Comparison of ENCODE assay signal across 10 cellular contexts in the genomic region with DNA sequence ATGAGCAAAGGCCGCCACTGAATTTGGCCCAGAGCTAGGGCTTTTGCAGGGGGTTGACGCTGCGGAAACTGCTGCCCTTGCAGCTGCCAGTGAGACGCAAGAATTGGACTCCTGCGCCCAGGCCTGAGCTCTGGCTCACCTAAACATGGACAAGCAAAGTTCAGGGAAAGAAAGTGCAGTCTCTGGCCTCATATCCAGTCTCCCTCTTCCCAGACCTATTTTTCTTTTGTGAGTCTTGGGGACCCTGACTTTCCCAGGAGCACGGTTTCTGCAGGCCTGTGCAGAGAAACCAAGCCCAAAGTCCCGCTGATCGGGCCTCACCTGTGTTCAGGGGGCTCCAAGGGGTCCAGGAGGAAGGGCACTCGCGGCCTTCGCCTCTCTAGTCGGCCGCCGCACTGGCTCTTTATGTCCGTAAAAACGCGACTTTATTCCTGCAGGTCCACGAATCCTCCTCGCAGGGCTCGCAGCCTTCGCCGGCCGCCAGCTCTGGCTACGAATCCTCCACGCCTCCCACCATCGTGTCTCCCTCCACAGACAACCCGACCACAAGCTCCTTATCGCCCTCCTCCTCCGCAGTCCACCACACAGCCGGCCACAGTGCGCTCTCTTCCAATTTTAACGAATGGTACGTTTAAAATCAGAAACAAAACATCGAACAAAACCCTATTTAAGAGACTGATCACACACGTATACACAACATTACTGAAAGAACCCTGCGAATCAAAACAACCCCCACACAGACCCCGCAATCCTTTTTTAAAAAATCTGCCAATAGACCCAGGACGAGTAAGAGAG. TPM values are rescaled to one million over a fixed set of nuclear protein-coding genes. Genes with fewer than 3 reads are reported as not detected.
A peak's percentile ranks its signal among the peaks of the same experiment; 100 is the strongest.
DNase-seq lines count a peak whose midpoint lies in the region; ATAC-seq and TF ChIP-seq lines count a peak whose summit lies in the region.
"Had no signal": no experiment of that assay in that cellular context is flagged by ENCODE, and none has a peak within 500 bp of the region (broad histone marks: within the 10 kb centered on the region; RNA-seq: fewer than 3 reads in every experiment).

No MANE protein-coding gene starts in this region.

- H3K27me3 ChIP-seq in esophagus muscularis mucosa (peaks cover 9 to 100% (median 90%) of the 10 kb centered on the region in 4 donors), ovary (peaks cover 4% of the 10 kb centered on the region)

- no peak for TF ChIP-seq CTCF in WTC11 (IDR thresholded peaks at IDR 0.05)
- TF ChIP-seq CTCF in esophagus muscularis mucosa (IDR thresholded peaks at IDR 0.05), result no peak
- no peak for TF ChIP-seq CTCF in ovary (IDR thresholded peaks at IDR 0.05)

- H3K4me1 ChIP-seq in esophagus muscularis mucosa, result peaks cover 30 to 56% (median 45%) of the 10 kb centered on the region in 4 donors
- peaks cover 13% of the 10 kb centered on the region for H3K4me1 ChIP-seq in ovary (ENCODE audit: insufficient read depth)

- intact Hi-C loops in esophagus muscularis mucosa (cut with DNase I) (loop anchor here (5.0 kb wide), 1 partner anchor 36 kb away; no protein-coding TSS in a partner anchor), ovary (cut with DNase I) (no loop called here)

- peak overlapping the region; percentile 62; the same call in 1 of the 2 replicates for H3K4me3 ChIP-seq in GM08714 (ENCODE audit: low read length)
- H3K4me3 ChIP-seq in esophagus muscularis mucosa, result peak overlapping the region; percentile 4 to 43 (median 31)
- peak overlapping the region; percentile 16 for H3K4me3 ChIP-seq in ovary

- H3K27me3 Mint-ChIP-seq in WTC11 (ENCODE audit: low read depth), result peaks cover 99% of the 10 kb centered on the region

- no peaks in the 10 kb centered on the region for H3K9me3 Mint-ChIP-seq in WTC11

- TF ChIP-seq EP300 in esophagus muscularis mucosa (IDR thresholded peaks at IDR 0.05) (no peak), ovary (IDR thresholded peaks at IDR 0.05) (no peak)

- TF ChIP-seq POLR2A in esophagus muscularis mucosa (IDR thresholded peaks at IDR 0.05; ENCODE audit: low read depth) (no peak), ovary (IDR thresholded peaks at IDR 0.05) (no peak)

- ATAC-seq in WTC11, result peak; percentile 1; the same call in 1 of the 2 replicates
- no peak for ATAC-seq in GM19452 (IDR thresholded peaks at IDR 0.05; ENCODE audit: unreplicated experiment)
- ATAC-seq in GM18502 (IDR thresholded peaks at IDR 0.05; ENCODE audit: poor library complexity, unreplicated experiment), result no peak
- no peak for ATAC-seq in HG03139 (IDR thresholded peaks at IDR 0.05; ENCODE audit: unreplicated experiment)
- ATAC-seq: left lobe of liver had no signal

- H3K4me3 Mint-ChIP-seq in WTC11, result peak overlapping the region; percentile 73

- peaks cover 3% of the 10 kb centered on the region; the same call in 1 of the 2 replicates for H3K36me3 Mint-ChIP-seq in WTC11

- H3K36me3 ChIP-seq in esophagus muscularis mucosa (no peaks in the 10 kb centered on the region), ovary (no peaks in the 10 kb centered on the region)

- POLR2A ChIA-PET in WTC11 (lab: Charles Lee), result interaction anchor here (1.0 to 1.8 kb wide), 5 partner anchors 10 to 35 kb away, joined by 3 to 23 read pairs (median 4); no protein-coding TSS in a partner anchor

- DNase-seq in WTC11 (ENCODE audit: low spot score), result peak; percentile 26
- DNase-seq in esophagus muscularis mucosa (ENCODE audit: extremely low spot score), result no peak
- DNase-seq in ovary, result no peak
- DNase-seq in activated CD4-positive, CD25-positive, alpha-beta regulatory T cell (lab: John Stamatoyannopoulos, UW), result no peak
- DNase-seq: NCI-H2171 had no signal

- peaks cover 76% of the 10 kb centered on the region for H3K4me1 Mint-ChIP-seq in WTC11

- H3K27ac Mint-ChIP-seq in WTC11, result peak overlapping the region; percentile 84

- 13% methylated on average over 38 of the region's 38 CpGs for WGBS in esophagus muscularis mucosa
- 7 to 10% (median 7%) methylated on average over 38 of the region's 38 CpGs for WGBS in ovary, 3 donors

- no peak overlapping the region for H3K27ac ChIP-seq in esophagus muscularis mucosa (replicated peaks in 1 of 4)
- H3K27ac ChIP-seq in ovary, result no peak overlapping the region

- CTCF ChIA-PET in WTC11 (lab: Charles Lee), result interaction anchor here (0.6 to 3.8 kb wide), 8 partner anchors 15 to 199 kb away, joined by 4 to 37 read pairs (median 8); no protein-coding TSS in a partner anchor

- H3K9me3 ChIP-seq in esophagus muscularis mucosa (peaks cover 0 to 17% (median 0%) of the 10 kb centered on the region in 4 donors), ovary (no peaks in the 10 kb centered on the region)

TF ChIP-seq in WTC11, 78 proteins besides CTCF, POLR2A, EP300 and RAD21:
- TF ChIP-seq, protein P1, sequence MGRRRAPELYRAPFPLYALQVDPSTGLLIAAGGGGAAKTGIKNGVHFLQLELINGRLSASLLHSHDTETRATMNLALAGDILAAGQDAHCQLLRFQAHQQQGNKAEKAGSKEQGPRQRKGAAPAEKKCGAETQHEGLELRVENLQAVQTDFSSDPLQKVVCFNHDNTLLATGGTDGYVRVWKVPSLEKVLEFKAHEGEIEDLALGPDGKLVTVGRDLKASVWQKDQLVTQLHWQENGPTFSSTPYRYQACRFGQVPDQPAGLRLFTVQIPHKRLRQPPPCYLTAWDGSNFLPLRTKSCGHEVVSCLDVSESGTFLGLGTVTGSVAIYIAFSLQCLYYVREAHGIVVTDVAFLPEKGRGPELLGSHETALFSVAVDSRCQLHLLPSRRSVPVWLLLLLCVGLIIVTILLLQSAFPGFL (CRISPR knock-in tag; IDR thresholded peaks at IDR 0.05; ENCODE audit: borderline replicate concordance), result no peak
- TF ChIP-seq, protein P2, sequence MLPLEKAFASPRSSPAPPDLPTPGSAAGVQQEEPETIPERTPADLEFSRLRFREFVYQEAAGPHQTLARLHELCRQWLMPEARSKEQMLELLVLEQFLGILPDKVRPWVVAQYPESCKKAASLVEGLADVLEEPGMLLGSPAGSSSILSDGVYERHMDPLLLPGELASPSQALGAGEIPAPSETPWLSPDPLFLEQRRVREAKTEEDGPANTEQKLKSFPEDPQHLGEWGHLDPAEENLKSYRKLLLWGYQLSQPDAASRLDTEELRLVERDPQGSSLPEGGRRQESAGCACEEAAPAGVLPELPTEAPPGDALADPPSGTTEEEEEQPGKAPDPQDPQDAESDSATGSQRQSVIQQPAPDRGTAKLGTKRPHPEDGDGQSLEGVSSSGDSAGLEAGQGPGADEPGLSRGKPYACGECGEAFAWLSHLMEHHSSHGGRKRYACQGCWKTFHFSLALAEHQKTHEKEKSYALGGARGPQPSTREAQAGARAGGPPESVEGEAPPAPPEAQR (CRISPR knock-in tag; IDR thresholded peaks at IDR 0.05), result no peak
- TF ChIP-seq, protein P3, sequence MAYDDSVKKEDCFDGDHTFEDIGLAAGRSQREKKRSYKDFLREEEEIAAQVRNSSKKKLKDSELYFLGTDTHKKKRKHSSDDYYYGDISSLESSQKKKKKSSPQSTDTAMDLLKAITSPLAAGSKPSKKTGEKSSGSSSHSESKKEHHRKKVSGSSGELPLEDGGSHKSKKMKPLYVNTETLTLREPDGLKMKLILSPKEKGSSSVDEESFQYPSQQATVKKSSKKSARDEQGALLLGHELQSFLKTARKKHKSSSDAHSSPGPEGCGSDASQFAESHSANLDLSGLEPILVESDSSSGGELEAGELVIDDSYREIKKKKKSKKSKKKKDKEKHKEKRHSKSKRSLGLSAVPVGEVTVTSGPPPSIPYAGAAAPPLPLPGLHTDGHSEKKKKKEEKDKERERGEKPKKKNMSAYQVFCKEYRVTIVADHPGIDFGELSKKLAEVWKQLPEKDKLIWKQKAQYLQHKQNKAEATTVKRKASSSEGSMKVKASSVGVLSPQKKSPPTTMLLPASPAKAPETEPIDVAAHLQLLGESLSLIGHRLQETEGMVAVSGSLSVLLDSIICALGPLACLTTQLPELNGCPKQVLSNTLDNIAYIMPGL (CRISPR knock-in tag; IDR thresholded peaks at IDR 0.05), result no peak
- TF ChIP-seq, protein P4, sequence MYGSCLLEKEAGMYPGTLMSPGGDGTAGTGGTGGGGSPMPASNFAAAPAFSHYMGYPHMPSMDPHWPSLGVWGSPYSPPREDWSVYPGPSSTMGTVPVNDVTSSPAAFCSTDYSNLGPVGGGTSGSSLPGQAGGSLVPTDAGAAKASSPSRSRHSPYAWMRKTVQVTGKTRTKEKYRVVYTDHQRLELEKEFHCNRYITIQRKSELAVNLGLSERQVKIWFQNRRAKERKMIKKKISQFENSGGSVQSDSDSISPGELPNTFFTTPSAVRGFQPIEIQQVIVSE (CRISPR knock-in tag; IDR thresholded peaks at IDR 0.05; ENCODE audit: borderline replicate concordance), result no peak
- TF ChIP-seq ZNF138 (CRISPR knock-in tag; conservative IDR thresholded peaks at IDR 0.05), result no peak
- TF ChIP-seq GRHL2 (CRISPR knock-in tag; IDR thresholded peaks at IDR 0.05; ENCODE audit: insufficient replicate concordance, severe bottlenecking), result no peak
- TF ChIP-seq, protein P5, sequence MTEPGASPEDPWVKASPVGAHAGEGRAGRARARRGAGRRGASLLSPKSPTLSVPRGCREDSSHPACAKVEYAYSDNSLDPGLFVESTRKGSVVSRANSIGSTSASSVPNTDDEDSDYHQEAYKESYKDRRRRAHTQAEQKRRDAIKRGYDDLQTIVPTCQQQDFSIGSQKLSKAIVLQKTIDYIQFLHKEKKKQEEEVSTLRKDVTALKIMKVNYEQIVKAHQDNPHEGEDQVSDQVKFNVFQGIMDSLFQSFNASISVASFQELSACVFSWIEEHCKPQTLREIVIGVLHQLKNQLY (CRISPR knock-in tag; IDR thresholded peaks at IDR 0.05), result no peak
- TF ChIP-seq ZNF416 (CRISPR knock-in tag; IDR thresholded peaks at IDR 0.05), result no peak

RNA-seq across cellular contexts. Expression of a gene that starts 3.9 kb away (rescaled TPM):
- total RNA-seq in WTC11 (2021), result 30.3 to 59.7 TPM (median 34.7 TPM) in 3 replicates
- total RNA-seq in esophagus muscularis mucosa, result not detected
- under 1 TPM in 3 of 7 donors, not detected in 4; 0.05 to 0.45 (median 0.18) TPM for total RNA-seq in ovary
- under 1 TPM in 1 of 2 donors, not detected in 1; 0.10 TPM for polyA plus RNA-seq in ovary

RNA-seq across cellular contexts. Expression of a gene that starts 6.8 kb away (rescaled TPM):
- total RNA-seq in WTC11 (2021) (1.9 to 3.5 TPM (median 2.5 TPM) in 3 replicates), esophagus muscularis mucosa (not detected), ovary (not detected)
- polyA plus RNA-seq in ovary, result not detected

Comparison
In these comparisons a context has a peak if more than half of its experiments do, and no peak if none do; other contexts are left out.
1. RNA of a gene that starts 3.9 kb away (total RNA-seq): 30.3 to 59.7 TPM in WTC11; not detected in esophagus muscularis mucosa and 0.05 to 0.45 TPM in ovary; every median in the first group is over 10 times any median in the second.
2. Peak in every context shown above with its lines, with median percentiles within 50 percentile points of each other: H3K4me3 ChIP-seq.